In genomic region chr2:238263204-238264071, GRCh38 we compare ENCODE assay signal across 1 cellular context.
TF ChIP-seq lines count a peak whose summit lies in the region.

No MANE protein-coding gene starts in this region.

TF ChIP-seq in GM12878, 131 proteins besides CTCF, POLR2A, EP300 and RAD21:
- TF ChIP-seq SMC3 (IDR thresholded peaks at IDR 0.05; ENCODE audit: borderline replicate concordance, low read length) (peak; percentile 68), HDGF (IDR thresholded peaks at IDR 0.05) (peak; percentile 45; the same call in 1 of the 2 replicates), CBX5 (IDR thresholded peaks at IDR 0.05; ENCODE audit: low read depth) (no peak)
